ENCODE assay signal across 8 cellular contexts in the genomic region with DNA sequence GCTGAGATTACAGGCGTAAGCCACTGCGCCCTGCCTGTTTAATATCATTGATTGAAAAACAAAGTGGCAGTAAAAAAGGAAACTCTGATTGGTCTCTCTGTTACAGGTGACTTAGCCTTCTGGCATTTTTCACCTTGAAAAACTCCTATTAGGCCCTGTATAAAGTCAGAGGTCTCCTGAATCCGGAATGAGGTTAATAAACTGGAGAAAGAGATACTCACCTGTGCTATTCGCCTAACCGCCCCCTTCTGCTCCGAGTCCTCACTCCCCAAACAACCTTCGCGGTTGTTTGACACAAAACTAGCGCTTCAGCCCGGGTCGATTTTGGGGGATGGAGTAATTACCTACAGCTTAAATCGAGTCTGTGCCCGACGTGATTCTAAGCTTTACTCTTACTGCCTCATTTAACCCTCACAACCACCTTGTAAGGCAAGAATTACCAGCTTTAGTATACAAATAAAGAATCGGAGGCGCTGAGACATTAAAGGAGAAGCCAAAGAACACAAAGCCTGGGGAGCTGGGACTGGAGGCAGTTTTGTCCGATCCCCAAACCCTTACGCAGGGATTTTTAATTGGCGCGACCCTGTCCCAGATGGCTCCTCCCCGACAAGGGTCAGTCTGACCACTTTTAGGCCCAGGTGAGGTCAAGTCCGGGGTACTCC. TPM values are rescaled to one million over a fixed set of nuclear protein-coding genes. Genes with fewer than 3 reads are reported as not detected.
DNase-seq lines count a peak whose midpoint lies in the region; ATAC-seq and TF ChIP-seq lines count a peak whose summit lies in the region.

No MANE protein-coding gene starts in this region.

- peak overlapping the region; percentile 89 for H3K27ac ChIP-seq in rectal smooth muscle tissue (ENCODE audit: low read depth, low read length)

- no peak for ATAC-seq in HG02870 (IDR thresholded peaks at IDR 0.05; ENCODE audit: unreplicated experiment)

- no peak for TF ChIP-seq CTCF in fibroblast of pulmonary artery (IDR thresholded peaks at IDR 0.05; ENCODE audit: low read length, missing control alignments)

- DNase-seq in SW480 (ENCODE audit: low spot score), result peak; percentile 51
- DNase-seq in fibroblast of pulmonary artery (ENCODE audit: low read depth), result no peak
- DNase-seq in NCI-H2107 (lab: John Stamatoyannopoulos, UW), result no peak
- DNase-seq in posterior vena cava (ENCODE audit: low spot score), result no peak
- DNase-seq in NCI-H1048 (lab: John Stamatoyannopoulos, UW), result no peak

- no peaks in the 10 kb centered on the region for H3K4me1 ChIP-seq in rectal smooth muscle tissue (ENCODE audit: control insufficient read depth, insufficient read depth, low read length)

- H3K27me3 ChIP-seq in rectal smooth muscle tissue (ENCODE audit: control insufficient read depth, insufficient read depth, low read length), result no peaks in the 10 kb centered on the region

- H3K4me3 ChIP-seq in GM08714 (ENCODE audit: low read length), result peak overlapping the region; percentile 80
- peak overlapping the region; percentile 64 for H3K4me3 ChIP-seq in fibroblast of pulmonary artery (replicated peaks; ENCODE audit: low read depth, low read length)
- H3K4me3 ChIP-seq in rectal smooth muscle tissue (ENCODE audit: low read length), result peak overlapping the region; percentile 94

- intact Hi-C loops in posterior vena cava (cut with DNase I), result loop anchor here in 1 of 2 donors (2.0 kb wide), 1 partner anchor 321 kb away; no protein-coding TSS in a partner anchor

- no peaks in the 10 kb centered on the region for H3K36me3 ChIP-seq in rectal smooth muscle tissue (ENCODE audit: control insufficient read depth, insufficient read depth, low read length)

- peak overlapping the region; percentile 43 for H3K9ac ChIP-seq in rectal smooth muscle tissue (ENCODE audit: low read length)

RNA-seq across cellular contexts. Expression of a gene that starts 0.4 kb away (rescaled TPM):
- 10 to 100 TPM; 37.0 to 52.8 TPM for total RNA-seq in posterior vena cava

RNA-seq across cellular contexts. Expression of a gene that starts 15.0 kb away (rescaled TPM):
- 10 to 100 TPM in 1 of 2 donors, 1 to 10 TPM in 1; 8.0 to 11.9 TPM for total RNA-seq in posterior vena cava
